In genomic region chr1:160251687-160252526, GRCh38 we compare ENCODE assay signal across 8 cellular contexts. TPM values are rescaled to one million over a fixed set of nuclear protein-coding genes. Genes with fewer than 3 reads are reported as not detected.
DNase-seq lines count a peak whose midpoint lies in the region; ATAC-seq and TF ChIP-seq lines count a peak whose summit lies in the region.

No MANE protein-coding gene starts in this region.

- DNase-seq in GM03348 (ENCODE audit: low spot score) (peak; percentile 80), NCI-H345 (lab: John Stamatoyannopoulos, UW) (peak; percentile 70), dedifferentiated amniotic fluid mesenchymal stem cell (ENCODE audit: extremely low spot score) (peak; percentile 75)
- DNase-seq in activated CD4-positive, alpha-beta T cell treated with anti-CD3 and anti-CD28 coated beads for 1 hour: peak; percentile 28
- peak in 2 of 3 donors; percentile 8 to 23 for DNase-seq in stimulated activated CD4-positive, alpha-beta T cell treated with anti-CD3 and anti-CD28 coated beads, TNF-alpha, amount 100 ng/mL, for 48 hours (ENCODE audit: low read depth in 3 of 3)

- TF ChIP-seq CTCF in liver (IDR thresholded peaks at IDR 0.05; ENCODE audit: low read depth, low read length, missing input control): peak; percentile 88

- H3K9me3 ChIP-seq in liver (ENCODE audit: control insufficient read depth in 4 of 4, low read length in 3 of 4): no peaks in the 10 kb centered on the region

- H3K9ac ChIP-seq in liver (ENCODE audit: low read depth in 1 of 2, low read length in 2 of 2): peak overlapping the region; percentile 38 to 39

- peak overlapping the region; percentile 20 to 57 for H3K27ac ChIP-seq in liver (ENCODE audit: low read depth in 1 of 2, low read length in 2 of 2)

- no peak overlapping the region for H3K4me3 ChIP-seq in liver (ENCODE audit: low read depth in 1 of 3, low read length in 3 of 3)

- H3K36me3 ChIP-seq in liver (ENCODE audit: control insufficient read depth in 4 of 4, insufficient read depth in 3 of 4, low read depth in 1 of 4, low read length in 3 of 4): peaks cover 0 to 4% (median 2%) of the 10 kb centered on the region in 4 donors

- H3K4me1 ChIP-seq in liver (ENCODE audit: control insufficient read depth in 4 of 4, insufficient read depth in 4 of 4, low read length in 3 of 4): peaks cover 3 to 39% (median 31%) of the 10 kb centered on the region in 4 donors

- TF ChIP-seq RAD21 in liver (IDR thresholded peaks at IDR 0.05): peak; percentile 93 to 96

- 57% methylated on average over 5 of the region's 5 CpGs for WGBS in liver

- peak; percentile 78 for ATAC-seq in HG02885 (IDR thresholded peaks at IDR 0.05; ENCODE audit: poor library complexity, unreplicated experiment)
- no peak for ATAC-seq in HG03520 (IDR thresholded peaks at IDR 0.05; ENCODE audit: unreplicated experiment)

- H3K27me3 ChIP-seq in liver (ENCODE audit: control insufficient read depth in 4 of 4, insufficient read depth in 4 of 4, low read length in 3 of 4): no peaks in the 10 kb centered on the region

TF ChIP-seq in liver, 16 proteins besides CTCF, POLR2A, EP300 and RAD21:
- TF ChIP-seq FOXA1 (IDR thresholded peaks at IDR 0.05) (no peak), TAF1 (conservative IDR thresholded peaks at IDR 0.05) (no peak), RXRA (IDR thresholded peaks at IDR 0.05) (peak in 1 of 2 donors; percentile 6), GABPA (IDR thresholded peaks at IDR 0.05 in 1 of 2, conservative IDR thresholded peaks at IDR 0.05 in 1 of 2) (no peak), HNF4G (IDR thresholded peaks at IDR 0.05) (no peak), SP1 (IDR thresholded peaks at IDR 0.05) (peak; percentile 23), ZBTB33 (IDR thresholded peaks at IDR 0.05) (no peak), JUND (IDR thresholded peaks at IDR 0.05) (no peak), MAX (IDR thresholded peaks at IDR 0.05) (no peak), REST (IDR thresholded peaks at IDR 0.05) (no peak), NR2F2 (IDR thresholded peaks at IDR 0.05) (no peak), FOXA2 (IDR thresholded peaks at IDR 0.05) (peak; percentile 54), HNF4A (conservative IDR thresholded peaks at IDR 0.05) (peak; percentile 27 to 33), EGR1 (IDR thresholded peaks at IDR 0.05; ENCODE audit: low read depth in 2 of 2) (no peak), YY1 (IDR thresholded peaks at IDR 0.05) (peak; percentile 9), ATF3 (IDR thresholded peaks at IDR 0.05) (no peak)

RNA-seq across cellular contexts. Expression of gene DCAF8, which starts 10.4 kb away (rescaled TPM):
- total RNA-seq in liver: 100 to 1,000 TPM in 1 of 2 donors, 10 to 100 TPM in 1; 80.3 to 199 TPM
- polyA plus RNA-seq in liver: 100 to 1,000 TPM in 1 of 2 donors, 10 to 100 TPM in 1; 84.5 to 120 TPM

RNA-seq across cellular contexts. Expression of gene PEX19, which starts 33.0 kb away (rescaled TPM):
- 10 to 100 TPM; 24.8 to 73.9 TPM for total RNA-seq in liver
- polyA plus RNA-seq in liver: 10 to 100 TPM; 33.3 to 54.1 TPM

RNA-seq across cellular contexts. Expression of gene PEA15, which starts 46.7 kb away (rescaled TPM):
- total RNA-seq in liver: 10 to 100 TPM; 10.3 to 11.9 TPM
- 10 to 100 TPM in 1 of 2 donors, 1 to 10 TPM in 1; 8.1 to 44.5 TPM for polyA plus RNA-seq in liver

Comparison
In these comparisons a context has a peak if more than half of its experiments do, and no peak if none do; other contexts are left out.
1. DNase-seq: peak in every context shown above with its lines; median percentile 80 in GM03348; 75 in dedifferentiated amniotic fluid mesenchymal stem cell; 70 in NCI-H345; 28 in activated CD4-positive, alpha-beta T cell treated with anti-CD3 and anti-CD28 coated beads for 1 hour; 16 in stimulated activated CD4-positive, alpha-beta T cell treated with anti-CD3 and anti-CD28 coated beads, TNF-alpha, amount 100 ng/mL, for 48 hours.